20 cellular contexts compared by ENCODE assay signal in the genomic region with DNA sequence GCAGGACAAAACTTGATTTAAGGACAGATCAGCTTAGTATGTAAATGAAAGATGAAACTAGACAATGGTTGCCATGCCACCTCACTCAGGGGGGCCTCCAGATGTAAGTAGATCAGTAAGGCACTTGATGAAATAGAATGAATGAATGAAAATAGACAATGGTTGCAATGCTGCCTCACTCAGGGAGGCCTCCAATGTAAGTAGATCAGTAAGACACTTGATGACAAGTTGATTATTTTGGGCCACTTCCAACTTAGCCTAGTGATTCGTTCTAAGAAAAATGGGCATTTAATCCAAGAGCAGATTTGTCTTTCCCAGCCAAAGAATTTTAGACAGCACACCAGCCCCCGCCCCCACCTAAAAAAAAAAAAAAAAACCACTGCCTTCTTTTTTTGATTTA. TPM values are rescaled to one million over a fixed set of nuclear protein-coding genes. Genes with fewer than 3 reads are reported as not detected.
DNase-seq lines count a peak whose midpoint lies in the region; TF ChIP-seq lines count a peak whose summit lies in the region.
"Had no signal": no experiment of that assay in that cellular context is flagged by ENCODE, and none has a peak within 500 bp of the region (broad histone marks: within the 10 kb centered on the region; RNA-seq: fewer than 3 reads in every experiment).

No MANE protein-coding gene starts in this region.

- CTCF ChIA-PET in A673 (lab: Charles Lee) = no interaction called here

- no peak for TF ChIP-seq POLR2A in lower leg skin (IDR thresholded peaks at IDR 0.05)

- no peak overlapping the region for H3K4me2 ChIP-seq in GM23248 (ENCODE audit: unreplicated experiment)

- H3K9me3 ChIP-seq in A673 (ENCODE audit: low read depth, low read length, poor library complexity, severe bottlenecking) = no peaks in the 10 kb centered on the region
- no peaks in the 10 kb centered on the region for H3K9me3 ChIP-seq in GM23248 (ENCODE audit: low read depth)
- no peaks in the 10 kb centered on the region for H3K9me3 ChIP-seq in colonic mucosa
- H3K9me3 ChIP-seq: Caco-2 had no signal

- in situ Hi-C loops in GM23248 (cut with MboI) = no loop called here

- H3K4me1 ChIP-seq in A673 (ENCODE audit: insufficient read depth, low read length, poor library complexity, severe bottlenecking) = no peaks in the 10 kb centered on the region
- peaks cover 9% of the 10 kb centered on the region for H3K4me1 ChIP-seq in GM23248 (ENCODE audit: insufficient read depth)
- H3K4me1 ChIP-seq in colonic mucosa = no peaks in the 10 kb centered on the region
- H3K4me1 ChIP-seq: Caco-2 had no signal

- H3K9me2 ChIP-seq in GM23248 (ENCODE audit: insufficient read depth) = no peaks in the 10 kb centered on the region

- H3K27me3 ChIP-seq in A673 (replicated peaks; ENCODE audit: insufficient read depth, low read depth, low read length, poor library complexity) (peaks cover 33% of the 10 kb centered on the region), GM23248 (replicated peaks; ENCODE audit: insufficient read depth) (no peaks in the 10 kb centered on the region), colonic mucosa (no peaks in the 10 kb centered on the region)
- H3K27me3 ChIP-seq: cardiac muscle cell had no signal

- intact Hi-C loops in A673 (cut with micrococcal nuclease; ENCODE audit: unreplicated experiment) (no loop called here), lower leg skin (cut with DNase I; ENCODE audit: low total_unique reads) (loop anchor here (10.0 kb wide), 1 partner anchor 424 kb away; no protein-coding TSS in a partner anchor), colonic mucosa (cut with DNase I) (no loop called here)

- H3F3A ChIP-seq in GM23248 (ENCODE audit: insufficient read depth) = no peaks in the 10 kb centered on the region

- TF ChIP-seq CTCF in A673 (conservative IDR thresholded peaks at IDR 0.05; ENCODE audit: low read depth, low read length) (no peak), lower leg skin (IDR thresholded peaks at IDR 0.05) (no peak), colonic mucosa (IDR thresholded peaks at IDR 0.05) (no peak)

- H3K79me2 ChIP-seq in GM23248 (ENCODE audit: insufficient read depth) = no peaks in the 10 kb centered on the region

- peak; percentile 71 for DNase-seq in A673 (ENCODE audit: low spot score)
- peak; percentile 78 for DNase-seq in GM23248
- DNase-seq in NCI-H774 (lab: John Stamatoyannopoulos, UW) = peak; percentile 11
- DNase-seq in fibroblast of peridontal ligament (ENCODE audit: extremely low read depth) = peak; percentile 71
- DNase-seq in lower leg skin (ENCODE audit: low spot score in 2 of 2) = no peak
- no peak for DNase-seq in activated T-cell treated with anti-CD3 and anti-CD28 coated beads for 4 hours
- no peak for DNase-seq in Ammon's horn (ENCODE audit: low spot score)
- no peak for DNase-seq in colonic mucosa
- DNase-seq: activated naive CD4-positive, alpha-beta T cell; Caco-2; effector CD4-positive, alpha-beta T cell; naive thymus-derived CD4-positive, alpha-beta T cell; SIG-M5; stimulated activated naive CD8-positive, alpha-beta T cell treated with anti-CD3 and anti-CD28 coated beads, Interleukin-15, amount 100 ng/mL, for 72 hours; T-helper 9 cell had no signal

- H2AFZ ChIP-seq in GM23248 = no peak overlapping the region

- H3K9ac ChIP-seq in GM23248 = no peak overlapping the region
- no peak overlapping the region for H3K9ac ChIP-seq in colonic mucosa (ENCODE audit: low read depth in 2 of 2, low read length in 2 of 2)

- BruUV-seq in A673 (replicated peaks; lab: Mats Ljungman, UMichigan) = no TSS peak

- POLR2A ChIA-PET in A673 (lab: Charles Lee; ENCODE audit: low non-redundant PET) = no interaction called here

- no peak overlapping the region for H3K27ac ChIP-seq in A673 (ENCODE audit: low read depth, low read length, poor library complexity, severe bottlenecking)
- no peak overlapping the region for H3K27ac ChIP-seq in GM23248
- no peak overlapping the region for H3K27ac ChIP-seq in colonic mucosa
- H3K27ac ChIP-seq: cardiac muscle cell had no signal

- no peaks in the 10 kb centered on the region for H3K36me3 ChIP-seq in A673 (ENCODE audit: insufficient read depth, low read length, poor library complexity, severe bottlenecking)
- H3K36me3 ChIP-seq in GM23248 (ENCODE audit: low read depth) = no peaks in the 10 kb centered on the region
- H3K36me3 ChIP-seq in colonic mucosa = no peaks in the 10 kb centered on the region
- H3K36me3 ChIP-seq: cardiac muscle cell had no signal

- no peaks in the 10 kb centered on the region for H4K20me1 ChIP-seq in GM23248 (ENCODE audit: insufficient read depth)

- WGBS in GM23248 (ENCODE audit: low coverage in 1 of 2, low lambda C conversion rate in 2 of 2, missing lambda C conversion rate in 2 of 2), 2 experiments = 0 to 2% methylated on average over 2 of the region's 2 CpGs
- WGBS in lower leg skin, 2 donors = 13 to 40% methylated on average over 2 of the region's 2 CpGs

- H3K4me3 ChIP-seq in A673 (ENCODE audit: low read depth, low read length, poor library complexity, severe bottlenecking) = no peak overlapping the region
- H3K4me3 ChIP-seq in GM23248 = no peak overlapping the region
- H3K4me3 ChIP-seq in lower leg skin (ENCODE audit: low read depth, poor library complexity, severe bottlenecking) = no peak overlapping the region
- H3K4me3 ChIP-seq in colonic mucosa = no peak overlapping the region
- H3K4me3 ChIP-seq: cardiac muscle cell had no signal

RNA-seq across cellular contexts. Expression of a gene that starts 19.2 kb away (rescaled TPM):
- total RNA-seq in A673 (2021) (not detected in 2 replicates), lower leg skin (under 1 TPM in 1 of 4 donors, not detected in 3; 0.10 TPM), colonic mucosa (under 1 TPM; 0.16 to 0.30 TPM)
- total RNA-seq in GM23248 (2014; rRNA removed; shearing (Covaris generic)) = 0.43 TPM in 1 of 2 replicates, not detected in the other
- polyA plus RNA-seq in GM23248 (2016; fragmentation: Nextera tagmentation; extraction: Ambion mirVana) = 0.03 and 0.24 TPM in 2 replicates
- total RNA-seq: lung microvascular endothelial cell; naive thymus-derived CD4-positive, alpha-beta T cell; pulmonary artery endothelial cell had no signal
- polyA plus RNA-seq: AG04450; naive thymus-derived CD4-positive, alpha-beta T cell; urinary bladder had no signal

Comparison
In these comparisons a context has a peak if more than half of its experiments do, and no peak if none do; other contexts are left out.
1. DNase-seq: peak in A673 (single experiment), GM23248 (single experiment), NCI-H774 (single experiment) and fibroblast of peridontal ligament (single experiment); none in lower leg skin (0 of 2), activated T-cell treated with anti-CD3 and anti-CD28 coated beads for 4 hours (single experiment), Ammon's horn (single experiment) and colonic mucosa (single experiment).